8 cellular contexts compared by ENCODE assay signal in the genomic region with DNA sequence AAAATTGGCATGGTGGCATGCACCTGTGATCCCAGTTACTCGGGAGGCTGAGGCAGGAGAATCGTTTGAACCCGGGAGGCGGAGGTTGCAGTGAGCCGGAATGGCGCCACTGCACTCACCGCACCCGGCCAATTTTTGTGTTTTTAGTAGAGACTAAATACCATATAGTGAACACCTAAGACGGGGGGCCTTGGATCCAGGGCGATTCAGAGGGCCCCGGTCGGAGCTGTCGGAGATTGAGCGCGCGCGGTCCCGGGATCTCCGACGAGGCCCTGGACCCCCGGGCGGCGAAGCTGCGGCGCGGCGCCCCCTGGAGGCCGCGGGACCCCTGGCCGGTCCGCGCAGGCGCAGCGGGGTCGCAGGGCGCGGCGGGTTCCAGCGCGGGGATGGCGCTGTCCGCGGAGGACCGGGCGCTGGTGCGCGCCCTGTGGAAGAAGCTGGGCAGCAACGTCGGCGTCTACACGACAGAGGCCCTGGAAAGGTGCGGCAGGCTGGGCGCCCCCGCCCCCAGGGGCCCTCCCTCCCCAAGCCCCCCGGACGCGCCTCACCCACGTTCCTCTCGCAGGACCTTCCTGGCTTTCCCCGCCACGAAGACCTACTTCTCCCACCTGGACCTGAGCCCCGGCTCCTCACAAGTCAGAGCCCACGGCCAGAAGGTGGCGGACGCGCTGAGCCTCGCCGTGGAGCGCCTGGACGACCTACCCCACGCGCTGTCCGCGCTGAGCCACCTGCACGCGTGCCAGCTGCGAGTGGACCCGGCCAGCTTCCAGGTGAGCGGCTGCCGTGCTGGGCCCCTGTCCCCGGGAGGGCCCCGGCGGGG. TPM values are rescaled to one million over a fixed set of nuclear protein-coding genes. Genes with fewer than 3 reads are reported as not detected.
DNase-seq lines count a peak whose midpoint lies in the region; ATAC-seq and TF ChIP-seq lines count a peak whose summit lies in the region.

Gene HBQ1 (plus strand): TSS at position 359 of the 820 bp plus-strand sequence. CDS start 28 bp downstream, at position 387.

- CTCF ChIA-PET in mammary epithelial cell (lab: Charles Lee; ENCODE audit: low non-redundant PET), result no interaction called here

- H3K36me3 ChIP-seq in mammary epithelial cell (ENCODE audit: insufficient read depth, low read length), result no peaks in the 10 kb centered on the region

- H3K4me3 ChIP-seq in mammary epithelial cell (replicated peaks in 1 of 3; ENCODE audit: insufficient read depth in 1 of 3, low read depth in 2 of 3, low read length in 3 of 3), result peak within 1 kb of the TSS in 2 of 3 experiments; percentile 20 to 33

- in situ Hi-C loops in mammary epithelial cell (cut with MboI; ENCODE audit: low sequenced_read_pairs in 2 of 2), result no loop called here

- intact Hi-C loops in mammary epithelial cell (cut with micrococcal nuclease) (loop anchor here (2.0 kb wide), 1 partner anchor 182 kb away; no protein-coding TSS in a partner anchor), left colon (cut with DNase I, micrococcal nuclease) (loop anchor here in 1 of 2 donors (5.0 kb wide), 1 partner anchor 73 kb away; no protein-coding TSS in a partner anchor)

- ATAC-seq in left colon, result peak; percentile 31
- ATAC-seq in GM18519 (IDR thresholded peaks at IDR 0.05; ENCODE audit: low FRiP score, unreplicated experiment), result no peak

- H3K4me2 ChIP-seq in mammary epithelial cell (ENCODE audit: insufficient read depth, low read depth, low read length), result peak within 1 kb of the TSS; percentile 78

- TF ChIP-seq CTCF in mammary epithelial cell (conservative IDR thresholded peaks at IDR 0.05 in 1 of 2, IDR thresholded peaks at IDR 0.05 in 1 of 2; ENCODE audit: extremely low read depth in 1 of 2, insufficient read depth in 1 of 2, low read depth in 1 of 2, low read length in 2 of 2), result no peak

- no peak within 1 kb of the TSS for H3K27ac Mint-ChIP-seq in stimulated activated naive CD8-positive, alpha-beta T cell treated with anti-CD3 and anti-CD28 coated beads, Interleukin-15, Interleukin-2, amounts not matched to agents 100 ng/mL and 50 ng/mL, for 24 hours

- H3K4me1 ChIP-seq in mammary epithelial cell (ENCODE audit: insufficient read depth, low read length), result peaks cover 9% of the 10 kb centered on the region

- no peaks in the 10 kb centered on the region for H3K79me2 ChIP-seq in mammary epithelial cell (ENCODE audit: insufficient read depth, low read length)

- no peak within 1 kb of the TSS for H3K27ac ChIP-seq in mammary epithelial cell (ENCODE audit: insufficient read depth, low read depth, low read length)

- H3K4me1 Mint-ChIP-seq in stimulated activated naive CD8-positive, alpha-beta T cell treated with anti-CD3 and anti-CD28 coated beads, Interleukin-15, Interleukin-2, amounts not matched to agents 100 ng/mL and 50 ng/mL, for 24 hours (ENCODE audit: low read depth), result peaks cover 15% of the 10 kb centered on the region

- DNase-seq in NCI-H1436 (lab: John Stamatoyannopoulos, UW), result peak; percentile 52
- DNase-seq in NCI-H1436 treated with DMSO at 0.1 percent for 48 hours (lab: John Stamatoyannopoulos, UW), result no peak
- DNase-seq in RPMI8226, result peak; percentile 54
- DNase-seq in mammary epithelial cell, result peak; percentile 17
- no peak for DNase-seq in left colon
- DNase-seq in MV-4-11 (lab: John Stamatoyannopoulos, UW), result no peak

- no TSS peak for BruUV-seq in mammary epithelial cell (replicated peaks; lab: Mats Ljungman, UMichigan)

- dilution Hi-C loops in mammary epithelial cell (cut with HindIII; ENCODE audit: low sequenced_read_pairs), result no loop called here

- no peaks in the 10 kb centered on the region for H4K20me1 ChIP-seq in mammary epithelial cell (ENCODE audit: insufficient read depth, low read length)

- H3K27me3 ChIP-seq in mammary epithelial cell (ENCODE audit: insufficient read depth, low read length), result peaks cover 7% of the 10 kb centered on the region

- 18% methylated on average over 21 of the region's 83 CpGs for WGBS in mammary epithelial cell (ENCODE audit: low coverage, missing lambda C conversion rate)

- H3K9me3 Mint-ChIP-seq in stimulated activated naive CD8-positive, alpha-beta T cell treated with anti-CD3 and anti-CD28 coated beads, Interleukin-15, Interleukin-2, amounts not matched to agents 100 ng/mL and 50 ng/mL, for 24 hours, result no peaks in the 10 kb centered on the region

- H3K27me3 Mint-ChIP-seq in stimulated activated naive CD8-positive, alpha-beta T cell treated with anti-CD3 and anti-CD28 coated beads, Interleukin-15, Interleukin-2, amounts not matched to agents 100 ng/mL and 50 ng/mL, for 24 hours, result peaks cover 30% of the 10 kb centered on the region

- H3K36me3 Mint-ChIP-seq in stimulated activated naive CD8-positive, alpha-beta T cell treated with anti-CD3 and anti-CD28 coated beads, Interleukin-15, Interleukin-2, amounts not matched to agents 100 ng/mL and 50 ng/mL, for 24 hours (ENCODE audit: low read depth), result peaks cover 4% of the 10 kb centered on the region

- H2AFZ ChIP-seq in mammary epithelial cell (ENCODE audit: low read depth, low read length), result no peak within 1 kb of the TSS

- no peaks in the 10 kb centered on the region for H3K9me3 ChIP-seq in mammary epithelial cell (replicated peaks; ENCODE audit: insufficient read depth, low read length)

- H3K4me3 Mint-ChIP-seq in stimulated activated naive CD8-positive, alpha-beta T cell treated with anti-CD3 and anti-CD28 coated beads, Interleukin-15, Interleukin-2, amounts not matched to agents 100 ng/mL and 50 ng/mL, for 24 hours, result peak within 1 kb of the TSS; percentile 30

- no peak within 1 kb of the TSS for H3K9ac ChIP-seq in mammary epithelial cell (ENCODE audit: insufficient read depth, low read length)

RNA-seq across cellular contexts. Expression of gene HBQ1, which starts in this region (rescaled TPM):
- total RNA-seq in mammary epithelial cell (1 to 10 TPM in 1 of 2 donors, not detected in 1; 1.3 TPM), left colon (not detected)
- 0.45 TPM for polyA plus RNA-seq in mammary epithelial cell
- polyA minus RNA-seq in mammary epithelial cell, result not detected

Comparison
In these comparisons a context has a peak if more than half of its experiments do, and no peak if none do; other contexts are left out.
1. DNase-seq: peak in NCI-H1436 (single experiment), RPMI8226 (single experiment) and mammary epithelial cell (single experiment); none in NCI-H1436 treated with DMSO at 0.1 percent for 48 hours (single experiment), left colon (0 of 2) and MV-4-11 (single experiment).
2. Peak in ATAC-seq in left colon; RNA of the gene not detected or under 1 TPM.